Comparison of ENCODE assay signal across 1 cellular context in the genomic region with DNA sequence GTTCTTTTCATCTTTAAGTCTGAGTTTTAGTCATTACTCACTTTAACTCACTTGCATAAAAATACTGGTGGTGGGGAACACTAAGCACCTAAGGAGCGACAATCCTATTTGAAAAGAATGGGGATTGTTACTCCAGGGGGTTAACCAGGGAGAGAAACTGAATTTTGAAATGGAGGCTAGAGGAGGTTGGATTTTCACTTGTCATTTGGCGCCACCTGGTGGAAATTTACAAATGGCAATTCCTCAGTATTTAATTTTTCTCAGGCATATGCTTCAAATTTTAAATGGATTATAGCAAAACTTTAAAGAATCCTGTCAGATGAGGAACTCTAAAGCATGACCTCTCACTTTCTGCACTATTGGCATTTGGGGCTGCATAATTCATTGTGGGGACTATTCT.
TF ChIP-seq lines count a peak whose summit lies in the region.

No MANE protein-coding gene starts in this region.

TF ChIP-seq in endothelial cell of umbilical vein, 7 proteins besides CTCF, POLR2A, EP300 and RAD21:
- TF ChIP-seq MAX (IDR thresholded peaks at IDR 0.05; ENCODE audit: insufficient read depth, insufficient read length) (no peak), MYC (IDR thresholded peaks at IDR 0.05; ENCODE audit: low read depth, low read length) (no peak), POLR2AphosphoS5 (IDR thresholded peaks at IDR 0.05; ENCODE audit: insufficient read depth, low read depth, low read length) (no peak), FOS (IDR thresholded peaks at IDR 0.05; ENCODE audit: borderline replicate concordance, insufficient read depth, low read length) (no peak), GATA2 (IDR thresholded peaks at IDR 0.05; ENCODE audit: insufficient read depth, insufficient read length, low read depth, low read length) (no peak), JUN (IDR thresholded peaks at IDR 0.05; ENCODE audit: borderline replicate concordance, insufficient read depth, insufficient read length, low read depth) (no peak), EZH2 (IDR thresholded peaks at IDR 0.05; ENCODE audit: borderline replicate concordance, low read depth, low read length, severe bottlenecking) (no peak)
